In the genomic region with DNA sequence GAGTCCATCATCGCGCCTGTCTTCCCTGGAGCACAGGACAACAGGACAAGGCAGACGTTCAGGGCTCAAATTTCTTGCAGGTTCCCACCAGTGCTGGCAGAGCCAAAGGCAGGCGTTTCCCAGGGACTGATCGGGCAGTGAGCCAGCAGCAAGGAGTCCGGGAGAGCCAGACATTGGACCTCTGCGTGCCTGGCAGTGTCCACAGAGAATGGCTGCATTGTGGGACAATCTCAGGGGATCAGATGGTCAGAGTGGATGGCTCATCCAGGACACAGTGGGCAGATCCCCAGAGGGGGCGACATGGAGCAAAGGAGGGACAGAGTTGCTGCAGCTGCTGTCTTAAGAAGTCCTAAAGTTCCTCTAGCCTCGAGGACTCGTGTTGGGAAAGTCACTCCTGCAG, we compare ENCODE assay signal across 8 cellular contexts. TPM values are rescaled to one million over a fixed set of nuclear protein-coding genes. Genes with fewer than 3 reads are reported as not detected.
A peak's percentile ranks its signal among the peaks of the same experiment; 100 is the strongest.
DNase-seq lines count a peak whose midpoint lies in the region; ATAC-seq lines count a peak whose summit lies in the region.

No MANE protein-coding gene starts in this region.

- H3F3A ChIP-seq in GM23248 (ENCODE audit: insufficient read depth): peaks cover 4% of the 10 kb centered on the region; the same call in 1 of the 2 replicates

- in situ Hi-C loops in GM23248 (cut with MboI): no loop called here
- in situ Hi-C loops in SK-MEL-5 (cut with HindIII; ENCODE audit: low pct_unique_long_range_greater_than_20kb, low sequenced_read_pairs): no loop called here

- peaks cover 0 to 86% (median 24%) of the 10 kb centered on the region in 11 experiments; a peak in 15 of 22 replicates for H4K20me1 ChIP-seq in BLaER1 treated with 17β-estradiol and CSF1 and Interleukin-3, amounts not matched to agents 10 nM and 100 nM
- no peaks in the 10 kb centered on the region; the same call in 1 of the 2 replicates for H4K20me1 ChIP-seq in GM23248 (ENCODE audit: insufficient read depth)

- peaks cover 40 to 62% (median 56%) of the 10 kb centered on the region in 10 experiments for H3K4me1 ChIP-seq in BLaER1 treated with 17β-estradiol and CSF1 and Interleukin-3, amounts not matched to agents 10 nM and 100 nM
- H3K4me1 ChIP-seq in GM23248 (ENCODE audit: insufficient read depth): peaks cover 9% of the 10 kb centered on the region; the same call in 1 of the 2 replicates

- no peaks in the 10 kb centered on the region for H3K9me3 ChIP-seq in BLaER1 treated with 17β-estradiol and CSF1 and Interleukin-3, amounts not matched to agents 10 nM and 100 nM (replicated peaks in 1 of 11)
- H3K9me3 ChIP-seq in GM23248 (ENCODE audit: low read depth): no peaks in the 10 kb centered on the region

- DNase-seq in GM23248 (peak; percentile 69), SK-MEL-5 (ENCODE audit: low read depth, low spot score) (peak; percentile 84), ecto neural progenitor cell (ENCODE audit: low spot score) (peak; percentile 73), midbrain (lab: John Stamatoyannopoulos, UW) (peak; percentile 89), germinal center (ENCODE audit: low spot score) (no peak)

- H3K27ac ChIP-seq in BLaER1 treated with 17β-estradiol and CSF1 and Interleukin-3, amounts not matched to agents 10 nM and 100 nM: peak overlapping the region in 6 of 11 experiments; percentile 46 to 97 (median 92); a peak in 11 of 22 replicates
- no peak overlapping the region for H3K27ac ChIP-seq in GM23248

- H3K27me3 ChIP-seq in BLaER1 treated with 17β-estradiol and CSF1 and Interleukin-3, amounts not matched to agents 10 nM and 100 nM: peaks cover 0 to 2% (median under 1%) of the 10 kb centered on the region in 11 experiments; a peak in 9 of 22 replicates
- H3K27me3 ChIP-seq in GM23248 (replicated peaks; ENCODE audit: insufficient read depth): no peaks in the 10 kb centered on the region

- H3K36me3 ChIP-seq in BLaER1 treated with 17β-estradiol and CSF1 and Interleukin-3, amounts not matched to agents 10 nM and 100 nM: peaks cover 29 to 54% (median 47%) of the 10 kb centered on the region in 11 experiments
- 0 out of 2 replicates have a peak, but pooled peaks cover 2% of the 10 kb centered on the region for H3K36me3 ChIP-seq in GM23248 (ENCODE audit: low read depth)

- WGBS in GM23248 (ENCODE audit: low coverage in 1 of 2, low lambda C conversion rate in 2 of 2, missing lambda C conversion rate in 2 of 2), 2 experiments: 23 to 31% methylated on average over 10 of the region's 10 CpGs

- H3K9me2 ChIP-seq in GM23248 (ENCODE audit: insufficient read depth): no peaks in the 10 kb centered on the region

- peaks cover 18% of the 10 kb centered on the region for H3K79me2 ChIP-seq in GM23248 (ENCODE audit: insufficient read depth)

- H2AFZ ChIP-seq in GM23248: no peak overlapping the region

- peak overlapping the region in 4 of 11 experiments; percentile 86 to 92 (median 92); a peak in 4 of 22 replicates for H3K9ac ChIP-seq in BLaER1 treated with 17β-estradiol and CSF1 and Interleukin-3, amounts not matched to agents 10 nM and 100 nM
- H3K9ac ChIP-seq in GM23248: no peak overlapping the region

- no peak overlapping the region for H3K4me3 ChIP-seq in BLaER1 treated with 17β-estradiol and CSF1 and Interleukin-3, amounts not matched to agents 10 nM and 100 nM
- no peak overlapping the region for H3K4me3 ChIP-seq in GM23248

- H3K4me2 ChIP-seq in BLaER1 treated with 17β-estradiol and CSF1 and Interleukin-3, amounts not matched to agents 10 nM and 100 nM: peak overlapping the region; percentile 95 to 100 (median 99); a peak in 21 of 22 replicates
- H3K4me2 ChIP-seq in GM23248 (ENCODE audit: unreplicated experiment): no peak overlapping the region

- ATAC-seq in HG02973 (IDR thresholded peaks at IDR 0.05; ENCODE audit: unreplicated experiment) (no peak), GM21447 (IDR thresholded peaks at IDR 0.05; ENCODE audit: unreplicated experiment) (no peak)

RNA-seq across cellular contexts. Expression of a gene that starts 4.6 kb away (rescaled TPM):
- total RNA-seq in GM23248 (2014; rRNA removed; shearing (Covaris generic)): 9.7 and 11.9 TPM in 2 replicates
- 8.5 and 13.5 TPM in 2 replicates for polyA plus RNA-seq in GM23248 (2016; fragmentation: Nextera tagmentation; extraction: Ambion mirVana)
- total RNA-seq in SK-MEL-5 (2014; rRNA removed; shearing (Covaris generic)): 7.4 and 11.6 TPM in 2 replicates
- 17.2 and 24.5 TPM in 2 replicates for polyA plus RNA-seq in SK-MEL-5 (2015; cell fraction: cytosol; rRNA removed)
- 119 and 148 TPM in 2 replicates for polyA plus RNA-seq in SK-MEL-5 (2015; cell fraction: nucleus; rRNA removed)

RNA-seq across cellular contexts. Expression of a gene that starts 11.4 kb away (rescaled TPM):
- total RNA-seq in GM23248 (2014; rRNA removed; shearing (Covaris generic)): not detected in 2 replicates
- not detected in 2 replicates for polyA plus RNA-seq in GM23248 (2016; fragmentation: Nextera tagmentation; extraction: Ambion mirVana)
- not detected in 2 replicates for total RNA-seq in SK-MEL-5 (2014; rRNA removed; shearing (Covaris generic))
- polyA plus RNA-seq in SK-MEL-5 (2015; cell fraction: cytosol; rRNA removed): not detected in 2 replicates
- polyA plus RNA-seq in SK-MEL-5 (2015; cell fraction: nucleus; rRNA removed): not detected in 2 replicates

RNA-seq across cellular contexts. Expression of a gene that starts 46.5 kb away (rescaled TPM):
- 59.1 and 69.6 TPM in 2 replicates for total RNA-seq in GM23248 (2014; rRNA removed; shearing (Covaris generic))
- polyA plus RNA-seq in GM23248 (2016; fragmentation: Nextera tagmentation; extraction: Ambion mirVana): 55.5 and 61.1 TPM in 2 replicates
- 40.8 and 46.2 TPM in 2 replicates for total RNA-seq in SK-MEL-5 (2014; rRNA removed; shearing (Covaris generic))
- polyA plus RNA-seq in SK-MEL-5 (2015; cell fraction: cytosol; rRNA removed): 98.7 and 113 TPM in 2 replicates
- 249 and 252 TPM in 2 replicates for polyA plus RNA-seq in SK-MEL-5 (2015; cell fraction: nucleus; rRNA removed)
